ENCODE assay signal across 1 cellular context in genomic region chr15:50886139-50886467, GRCh38.
TF ChIP-seq lines count a peak whose summit lies in the region.

No MANE protein-coding gene starts in this region.

TF ChIP-seq in K562, 482 proteins besides CTCF, POLR2A, EP300 and RAD21 (continued from another document):
- TF ChIP-seq TSHZ1 (CRISPR knock-in tag; IDR thresholded peaks at IDR 0.05) (no peak), NBN (IDR thresholded peaks at IDR 0.05; ENCODE audit: low read depth) (0 out of 2 replicates have a peak, but pooled peaks have one; percentile 2), PKNOX1 (IDR thresholded peaks at IDR 0.05) (peak; percentile 83)
TF ChIP-seq in K562: peak in this region for 2.
